8 cellular contexts compared by ENCODE assay signal in the genomic region with DNA sequence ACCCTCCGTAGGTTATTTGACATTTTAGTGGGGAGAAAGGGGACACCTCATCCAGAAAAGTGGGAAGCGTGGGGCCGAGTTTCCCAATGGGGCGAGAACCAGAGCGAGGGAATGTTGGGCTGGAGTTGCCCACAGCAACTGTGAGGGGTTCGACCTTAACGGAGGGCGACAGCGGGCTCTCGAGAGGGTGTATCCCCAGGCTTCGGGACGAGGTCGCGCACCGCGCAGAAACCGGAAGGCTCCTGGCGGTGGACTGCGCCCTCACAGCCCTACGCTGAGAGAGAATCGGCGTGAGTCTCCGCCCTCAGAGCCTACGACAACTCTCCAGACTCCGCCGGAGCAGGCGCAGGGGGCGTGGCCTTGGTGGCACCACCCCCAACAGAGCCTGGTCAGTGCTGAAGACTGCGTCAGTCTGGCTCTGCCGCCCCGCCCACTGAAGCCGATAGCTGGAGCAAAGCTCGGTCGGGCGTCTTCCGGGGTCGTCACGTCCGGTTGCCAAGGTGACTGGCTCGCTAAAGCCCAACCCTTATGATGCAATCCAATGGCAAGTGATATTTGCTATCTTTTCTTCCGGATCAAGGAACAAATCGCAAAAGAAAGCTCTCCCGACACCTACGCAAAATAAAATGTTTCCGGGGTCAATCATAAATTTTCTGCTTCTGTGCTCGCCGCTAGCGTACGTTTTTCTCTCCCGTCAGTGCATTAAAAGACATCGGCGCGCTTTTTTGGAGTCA. TPM values are rescaled to one million over a fixed set of nuclear protein-coding genes. Genes with fewer than 3 reads are reported as not detected.
DNase-seq lines count a peak whose midpoint lies in the region; TF ChIP-seq lines count a peak whose summit lies in the region.

A gene with protein sequence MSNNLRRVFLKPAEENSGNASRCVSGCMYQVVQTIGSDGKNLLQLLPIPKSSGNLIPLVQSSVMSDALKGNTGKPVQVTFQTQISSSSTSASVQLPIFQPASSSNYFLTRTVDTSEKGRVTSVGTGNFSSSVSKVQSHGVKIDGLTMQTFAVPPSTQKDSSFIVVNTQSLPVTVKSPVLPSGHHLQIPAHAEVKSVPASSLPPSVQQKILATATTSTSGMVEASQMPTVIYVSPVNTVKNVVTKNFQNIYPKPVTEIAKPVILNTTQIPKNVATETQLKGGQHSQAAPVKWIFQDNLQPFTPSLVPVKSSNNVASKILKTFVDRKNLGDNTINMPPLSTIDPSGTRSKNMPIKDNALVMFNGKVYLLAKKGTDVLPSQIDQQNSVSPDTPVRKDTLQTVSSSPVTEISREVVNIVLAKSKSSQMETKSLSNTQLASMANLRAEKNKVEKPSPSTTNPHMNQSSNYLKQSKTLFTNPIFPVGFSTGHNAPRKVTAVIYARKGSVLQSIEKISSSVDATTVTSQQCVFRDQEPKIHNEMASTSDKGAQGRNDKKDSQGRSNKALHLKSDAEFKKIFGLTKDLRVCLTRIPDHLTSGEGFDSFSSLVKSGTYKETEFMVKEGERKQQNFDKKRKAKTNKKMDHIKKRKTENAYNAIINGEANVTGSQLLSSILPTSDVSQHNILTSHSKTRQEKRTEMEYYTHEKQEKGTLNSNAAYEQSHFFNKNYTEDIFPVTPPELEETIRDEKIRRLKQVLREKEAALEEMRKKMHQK (minus strand): TSS at position 257 of the 734 bp plus-strand sequence. CDS start 234 bp downstream, at position 23.

- H3K36me3 Mint-ChIP-seq in neural crest cell (ENCODE audit: low read depth) = peaks cover 22% of the 10 kb centered on the region

- peak within 1 kb of the TSS; percentile 73 to 84 for H3K9ac ChIP-seq in stomach smooth muscle (ENCODE audit: low read length in 2 of 2)

- H3K36me3 ChIP-seq in H7 (replicated peaks; ENCODE audit: control insufficient read depth, insufficient read depth, low read length) (no peaks in the 10 kb centered on the region), MG63 (no peaks in the 10 kb centered on the region), stomach smooth muscle (ENCODE audit: control insufficient read depth in 2 of 2, insufficient read depth in 2 of 2, low read length in 2 of 2) (no peaks in the 10 kb centered on the region)

- H3K4me1 Mint-ChIP-seq in neural crest cell = peaks cover 12% of the 10 kb centered on the region

- H3K9me3 ChIP-seq in MG63 (peaks cover 16% of the 10 kb centered on the region), stomach smooth muscle (ENCODE audit: control insufficient read depth in 2 of 2, low read length in 2 of 2) (peaks cover 4 to 5% of the 10 kb centered on the region in 2 donors)

- H3K27me3 ChIP-seq in H7 (ENCODE audit: control insufficient read depth, insufficient read depth, low read length) (no peaks in the 10 kb centered on the region), MG63 (no peaks in the 10 kb centered on the region), stomach smooth muscle (ENCODE audit: control insufficient read depth in 1 of 2, insufficient read depth in 2 of 2, low read length in 2 of 2) (no peaks in the 10 kb centered on the region)

- in situ Hi-C loops in G401 (cut with HindIII; ENCODE audit: low sequenced_read_pairs) = no loop called here

- H3K27ac ChIP-seq in stomach smooth muscle (ENCODE audit: low read length) = peak within 1 kb of the TSS; percentile 92

- no peaks in the 10 kb centered on the region for H3K4me1 ChIP-seq in stomach smooth muscle (ENCODE audit: control insufficient read depth, insufficient read depth, low read length)

- peaks cover 20% of the 10 kb centered on the region for H3K27me3 Mint-ChIP-seq in neural crest cell (ENCODE audit: low read depth)

- peak within 1 kb of the TSS; percentile 95 for H3K27ac Mint-ChIP-seq in neural crest cell (ENCODE audit: unreplicated experiment)

- DNase-seq in G401 (ENCODE audit: low spot score) (peak; percentile 99), H7 (peak; percentile 88), MG63 (peak; percentile 100), SIG-M5 treated with dmso at 0.1 percent for 504 hours (lab: John Stamatoyannopoulos, UW; ENCODE audit: unreplicated experiment) (peak; percentile 96), activated gamma-delta T cell treated with Interleukin-2 at 50 U/mL for 16 hours (peak; percentile 100), foreskin fibroblast (peak; percentile 100), neural crest cell (ENCODE audit: low read depth, low spot score) (peak; percentile 82)

- peak within 1 kb of the TSS; percentile 90 for H3K4me3 Mint-ChIP-seq in neural crest cell

- peak; percentile 37 for TF ChIP-seq CTCF in foreskin fibroblast (IDR thresholded peaks at IDR 0.05; ENCODE audit: low read depth, low read length)
- TF ChIP-seq CTCF in neural crest cell (conservative IDR thresholded peaks at IDR 0.05) = peak; percentile 57

- H3K4me3 ChIP-seq in H7 (ENCODE audit: insufficient read depth, low read depth, low read length) (peak within 1 kb of the TSS; percentile 85), MG63 (peak within 1 kb of the TSS; percentile 62), foreskin fibroblast (ENCODE audit: low read depth in 1 of 2, low read length in 2 of 2) (peak within 1 kb of the TSS; percentile 76 to 88), stomach smooth muscle (ENCODE audit: low read length in 2 of 2) (peak within 1 kb of the TSS; percentile 84 to 98)

- peaks cover 20% of the 10 kb centered on the region for H3K9me3 Mint-ChIP-seq in neural crest cell

RNA-seq across cellular contexts. Expression of the gene that starts here (rescaled TPM):
- total RNA-seq in G401 (2014; rRNA removed; shearing (Covaris generic)) = 23.0 and 50.7 TPM in 2 replicates
- total RNA-seq in H7 (2014; rRNA removed; shearing (Covaris generic)) = 15.4 and 17.6 TPM in 2 replicates
- total RNA-seq in MG63 (2014; rRNA removed; shearing (Covaris generic); ENCODE audit: low replicate concordance) = 6.9 and 9.4 TPM in 2 replicates
- 9.7 and 10.9 TPM in 2 replicates for total RNA-seq in neural crest cell

Comparison
In these comparisons a context has a peak if more than half of its experiments do, and no peak if none do; other contexts are left out.
1. Peak in every context shown above with its lines: DNase-seq, H3K4me3 ChIP-seq and H3K27ac ChIP-seq.